ENCODE assay signal across 33 cellular contexts in genomic region chr7:115177832-115178231, GRCh38.
"Had no signal": no experiment of that assay in that cellular context is flagged by ENCODE, and none has a peak within 500 bp of the region (broad histone marks: within the 10 kb centered on the region; RNA-seq: fewer than 3 reads in every experiment).

No MANE protein-coding gene starts in this region.

- DNase-seq: activated effector memory CD4-positive, alpha-beta T cell treated with anti-CD3 and anti-CD28 coated beads, Interleukin-2, amount 50 U/mL, for 16 hours; activated effector memory CD4-positive, alpha-beta T cell treated with Interleukin-2 at 50 U/mL for 16 hours; activated gamma-delta T cell; activated gamma-delta T cell treated with Interleukin-2 at 50 U/mL for 16 hours; activated naive CD4-positive, alpha-beta T cell; activated naive CD4-positive, alpha-beta T cell treated with anti-CD3 and anti-CD28 coated beads for 36 hours; activated naive CD4-positive, alpha-beta T cell treated with anti-CD3 and anti-CD28 coated beads, Interleukin-2, amount 10 ng/mL, durations not matched to agents 7 days and 5 days; activated naive CD4-positive, alpha-beta T cell treated with anti-CD3 and anti-CD28 coated beads, Interleukin-2, amount 50 U/mL, for 16 hours; activated naive CD4-positive, alpha-beta T cell treated with Interleukin-2 at 50 U/mL for 16 hours; activated naive CD8-positive, alpha-beta T cell treated with anti-CD3 and anti-CD28 coated beads for 36 hours; activated naive CD8-positive, alpha-beta T cell treated with anti-CD3 and anti-CD28 coated beads, Interleukin-2, amount 10 ng/mL, durations not matched to agents 7 days and 5 days; activated naive CD8-positive, alpha-beta T cell treated with anti-CD3 and anti-CD28 coated beads, Interleukin-2, amount 50 U/mL, for 24 hours; activated T-cell treated with anti-CD3 and anti-CD28 coated beads, Interleukin-2, amount 50 U/mL, for 24 hours; activated T-cell treated with anti-CD3 and anti-CD28 coated beads, Interleukin-2, amount 50 U/mL, for 4 hours; activated T-cell treated with anti-CD3 and anti-CD28 coated beads, Interleukin-2, amount 50 U/mL, for 48 hours; activated T-cell treated with anti-CD3 and anti-CD28 coated beads, Interleukin-2, amount 50 U/mL, for 72 hours; adrenal gland; amniotic stem cell; amygdala; anterior cingulate cortex; aorta; body of pancreas; brain microvascular endothelial cell; caudate nucleus; central memory CD4-positive, alpha-beta T cell; cerebellar nuclear complex had no signal

- FAIRE-seq: astrocyte, bronchial epithelial cell had no signal

- H3K9me3 ChIP-seq: adrenal gland, ascending aorta, body of pancreas, breast epithelium had no signal

- H3K4me3 ChIP-seq: adrenal gland, ascending aorta, body of pancreas, breast epithelium, cardiac muscle cell had no signal

- H3K27me3 ChIP-seq: adrenal gland, ascending aorta, body of pancreas, brain microvascular endothelial cell, breast epithelium, cardiac muscle cell had no signal

- H3K36me3 ChIP-seq: adrenal gland, ascending aorta, brain microvascular endothelial cell, breast epithelium, cardiac muscle cell had no signal

- H3K27ac ChIP-seq: adrenal gland, ascending aorta, body of pancreas, brain microvascular endothelial cell, breast epithelium, cardiac muscle cell had no signal

- ATAC-seq: activated naive CD4-positive, alpha-beta T cell treated with anti-CD3 and anti-CD28 coated beads, Interleukin-2, amount 50 U/mL, for 72 hours; activated naive CD8-positive, alpha-beta T cell treated with anti-CD3 and anti-CD28 coated beads, Interleukin-2, amount 50 U/mL, for 24 hours; activated T-cell treated with anti-CD3 and anti-CD28 coated beads, Interleukin-2, amount 50 U/mL, for 4 hours; activated T-cell treated with anti-CD3 and anti-CD28 coated beads, Interleukin-2, amount 50 U/mL, for 72 hours; activated T-helper 17 cell treated with anti-CD3 and anti-CD28 coated beads, Interleukin-2, amount 50 U/mL, for 72 hours; body of pancreas had no signal
